Comparison of ENCODE assay signal across 30 cellular contexts in genomic region chr18:10314111-10314510, GRCh38.
"Had no signal": no experiment of that assay in that cellular context is flagged by ENCODE, and none has a peak within 500 bp of the region (broad histone marks: within the 10 kb centered on the region; RNA-seq: fewer than 3 reads in every experiment).

No MANE protein-coding gene starts in this region.

- DNase-seq: activated CD4-positive, alpha-beta T cell treated with anti-CD3 and anti-CD28 coated beads for 36 hours; activated CD4-positive, alpha-beta T cell treated with anti-CD3 and anti-CD28 coated beads, Interleukin-2, amount 10 ng/mL, durations not matched to agents 7 days and 5 days; activated CD4-positive, alpha-beta T cell treated with anti-CD3 and anti-CD28 coated beads, Interleukin-2, amount 50 U/mL, for 48 hours; activated CD8-positive, alpha-beta memory T cell treated with anti-CD3 and anti-CD28 coated beads, Interleukin-2, amount 50 U/mL, for 4 hours; activated effector memory CD4-positive, alpha-beta T cell treated with anti-CD3 and anti-CD28 coated beads, Interleukin-2, amount 50 U/mL, for 16 hours; activated naive CD4-positive, alpha-beta T cell; activated naive CD4-positive, alpha-beta T cell treated with anti-CD3 and anti-CD28 coated beads, Interleukin-2, amount 50 U/mL, for 16 hours; activated naive CD8-positive, alpha-beta T cell treated with anti-CD3 and anti-CD28 coated beads for 36 hours; activated T-cell treated with anti-CD3 and anti-CD28 coated beads for 4 hours; activated T-cell treated with anti-CD3 and anti-CD28 coated beads, Interleukin-2, amount 50 U/mL, for 48 hours; amniotic stem cell; NCI-H1105; NCI-H1436; NCI-H1694; NCI-H1930; NCI-H2081 treated with DMSO at 0.1 percent for 48 hours; NCI-H226; NCI-H446 treated with DMSO at 0.1 percent for 48 hours; SHP77; SK-N-SH had no signal

- H3K4me3 Mint-ChIP-seq: activated CD4-positive, alpha-beta T cell treated with anti-CD3 and anti-CD28 coated beads for 36 hours; activated CD4-positive, alpha-beta T cell treated with anti-CD3 and anti-CD28 coated beads, Interleukin-2, amount 10 ng/mL, durations not matched to agents 7 days and 5 days; activated naive CD8-positive, alpha-beta T cell treated with anti-CD3 and anti-CD28 coated beads for 36 hours; central memory CD8-positive, alpha-beta T cell; T-helper 1 cell treated with Interleukin-12 subunit alpha and Interleukin-12 subunit beta and Interleukin-4 antibody, amounts not matched to agents 30 μg/mL and 1 μg/mL, for 36 hours; T-helper 2 cell treated with Interferon-gamma antibody and Interleukin-4, amounts not matched to agents 5 μg/mL and 100 μg/mL, for 36 hours; WTC11 had no signal

- H3K9me3 Mint-ChIP-seq: activated CD4-positive, alpha-beta T cell treated with anti-CD3 and anti-CD28 coated beads, Interleukin-2, amount 10 ng/mL, durations not matched to agents 7 days and 5 days; activated naive CD8-positive, alpha-beta T cell treated with anti-CD3 and anti-CD28 coated beads for 36 hours; central memory CD8-positive, alpha-beta T cell; T-helper 1 cell treated with Interleukin-12 subunit alpha and Interleukin-12 subunit beta and Interleukin-4 antibody, amounts not matched to agents 30 μg/mL and 1 μg/mL, for 36 hours; T-helper 2 cell treated with Interferon-gamma antibody and Interleukin-4, amounts not matched to agents 5 μg/mL and 100 μg/mL, for 36 hours had no signal

- H3K27ac Mint-ChIP-seq: activated CD4-positive, alpha-beta T cell treated with anti-CD3 and anti-CD28 coated beads for 36 hours; activated CD4-positive, alpha-beta T cell treated with anti-CD3 and anti-CD28 coated beads, Interleukin-2, amount 10 ng/mL, durations not matched to agents 7 days and 5 days; activated naive CD8-positive, alpha-beta T cell treated with anti-CD3 and anti-CD28 coated beads for 36 hours; T-helper 1 cell treated with Interleukin-12 subunit alpha and Interleukin-12 subunit beta and Interleukin-4 antibody, amounts not matched to agents 30 μg/mL and 1 μg/mL, for 36 hours; T-helper 2 cell treated with Interferon-gamma antibody and Interleukin-4, amounts not matched to agents 5 μg/mL and 100 μg/mL, for 36 hours; WTC11 had no signal

- ATAC-seq: activated CD4-positive, alpha-beta T cell treated with anti-CD3 and anti-CD28 coated beads for 36 hours; activated CD4-positive, CD25-positive, alpha-beta regulatory T cell treated with anti-CD3 and anti-CD28 coated beads, Interleukin-2, amount 50 U/mL, for 24 hours; K562; Panc1; WTC11 had no signal

- H3K4me3 ChIP-seq: ascending aorta, cardiac muscle cell, K562, SJSA1 had no signal

- H3K36me3 Mint-ChIP-seq: activated naive CD8-positive, alpha-beta T cell treated with anti-CD3 and anti-CD28 coated beads for 36 hours had no signal

- H3K4me1 Mint-ChIP-seq: activated CD4-positive, alpha-beta T cell treated with anti-CD3 and anti-CD28 coated beads for 36 hours; activated CD4-positive, alpha-beta T cell treated with anti-CD3 and anti-CD28 coated beads, Interleukin-2, amount 10 ng/mL, durations not matched to agents 7 days and 5 days; activated naive CD8-positive, alpha-beta T cell treated with anti-CD3 and anti-CD28 coated beads for 36 hours; central memory CD8-positive, alpha-beta T cell had no signal

- H3K27me3 Mint-ChIP-seq: activated CD4-positive, alpha-beta T cell treated with anti-CD3 and anti-CD28 coated beads, Interleukin-2, amount 10 ng/mL, durations not matched to agents 7 days and 5 days; activated naive CD8-positive, alpha-beta T cell treated with anti-CD3 and anti-CD28 coated beads for 36 hours; central memory CD8-positive, alpha-beta T cell had no signal
